In genomic region chr1:100912019-100912418, GRCh38 we compare ENCODE assay signal across 36 cellular contexts.
"Had no signal": no experiment of that assay in that cellular context is flagged by ENCODE, and none has a peak within 500 bp of the region (broad histone marks: within the 10 kb centered on the region; RNA-seq: fewer than 3 reads in every experiment).

No MANE protein-coding gene starts in this region.

- H3K36me3 ChIP-seq: ovary, prostate gland had no signal

- H3K4me1 ChIP-seq: ascending aorta, foreskin keratinocyte, heart left ventricle, lower lobe of right lung, prostate gland had no signal

- H3K4me3 ChIP-seq: adrenal gland, ascending aorta, cardiac muscle cell, coronary artery, dorsolateral prefrontal cortex, heart left ventricle, lower lobe of right lung, ovary, prostate gland, skin epidermis, thoracic aorta had no signal

- DNase-seq: activated CD4-positive, alpha-beta memory T cell treated with anti-CD3 and anti-CD28 coated beads, Interleukin-2, amount 10 ng/mL, durations not matched to agents 7 days and 5 days; activated CD4-positive, alpha-beta T cell treated with anti-CD3 and anti-CD28 coated beads for 1 hour; activated CD4-positive, alpha-beta T cell treated with anti-CD3 and anti-CD28 coated beads, Interleukin-2, amount 10 ng/mL, durations not matched to agents 7 days and 5 days; activated effector memory CD4-positive, alpha-beta T cell treated with Interleukin-2 at 50 U/mL for 16 hours; activated naive CD4-positive, alpha-beta T cell treated with Interleukin-2 at 50 U/mL for 16 hours; adrenal gland; cerebellar nuclear complex; dorsolateral prefrontal cortex; effector memory CD8-positive, alpha-beta T cell; foreskin keratinocyte; heart left ventricle; hypothalamus; immature natural killer cell; kidney glomerular epithelial cell; lower lobe of right lung; mesendoderm; ovary; retina; stimulated activated CD4-positive, alpha-beta T cell treated with anti-CD3 and anti-CD28 coated beads, Interleukin-12 subunit alpha, Interleukin-12 subunit beta, amount 100 ng/mL, for 4 hours; stimulated activated CD4-positive, alpha-beta T cell treated with anti-CD3 and anti-CD28 coated beads, Interleukin-4, amount 100 ng/mL, for 24 hours; SW 1271; T-helper 17 cell; T1000; trophoblast cell had no signal

- H3K27me3 ChIP-seq: adrenal gland, ascending aorta, cardiac muscle cell, dorsolateral prefrontal cortex, foreskin keratinocyte, heart left ventricle, neutrophil, ovary had no signal

- H3K9me3 ChIP-seq: adrenal gland, ascending aorta, heart left ventricle, lower lobe of right lung, neutrophil, ovary, prostate gland, thoracic aorta had no signal

- H3K27ac ChIP-seq: adrenal gland, ascending aorta, cardiac muscle cell, coronary artery, foreskin keratinocyte, heart left ventricle, lower lobe of right lung, neutrophil, ovary, prostate gland, skin epidermis, thoracic aorta had no signal

- ATAC-seq: effector memory CD8-positive, alpha-beta T cell; esophagus mucosa; foreskin keratinocyte; heart left ventricle; left lobe of liver; lower lobe of right lung; sciatic nerve; stimulated activated effector memory CD8-positive, alpha-beta T cell treated with anti-CD3 and anti-CD28 coated beads, Interleukin-12 subunit alpha, Interleukin-12 subunit beta, amount 100 ng/mL, for 72 hours; T-helper 17 cell; WTC11 had no signal
